Comparison of ENCODE assay signal across 10 cellular contexts in the genomic region with DNA sequence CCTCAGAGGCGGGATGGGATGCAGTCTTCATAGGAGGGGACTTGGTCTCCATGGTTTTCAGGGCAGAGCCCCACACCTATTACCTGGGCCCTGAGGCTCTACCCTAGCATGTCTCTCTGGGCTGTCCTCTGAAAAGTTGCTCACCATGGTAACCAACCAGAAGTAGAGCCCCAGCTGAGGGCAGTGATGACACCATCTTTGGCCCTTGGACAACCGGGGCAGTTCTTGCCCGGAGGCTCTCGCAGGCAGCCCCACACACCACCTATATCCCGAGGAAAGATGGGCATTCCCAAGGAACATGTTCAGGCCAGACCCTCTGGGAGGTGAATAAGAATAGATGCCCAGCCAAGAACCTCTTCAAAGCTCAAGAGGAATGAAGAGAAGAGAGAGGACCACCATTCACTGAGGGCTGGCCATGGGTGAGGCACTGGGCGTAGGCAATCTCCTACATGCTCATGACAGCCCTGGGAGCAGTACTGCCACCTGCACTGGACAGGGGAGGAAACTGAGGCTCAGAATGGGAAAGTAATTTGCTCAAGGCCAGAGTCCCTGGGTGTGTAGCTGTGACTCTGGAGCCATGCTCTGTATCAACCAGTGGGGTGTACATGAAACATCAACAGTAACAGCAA.
DNase-seq lines count a peak whose midpoint lies in the region; ATAC-seq, FAIRE-seq and TF ChIP-seq lines count a peak whose summit lies in the region.
"Had no signal": no experiment of that assay in that cellular context is flagged by ENCODE, and none has a peak within 500 bp of the region (broad histone marks: within the 10 kb centered on the region; RNA-seq: fewer than 3 reads in every experiment).

No MANE protein-coding gene starts in this region.

- no peaks in the 10 kb centered on the region for H3K9me2 ChIP-seq in hepatocyte (replicated peaks; ENCODE audit: insufficient read depth)

- H3K27me3 ChIP-seq in hepatocyte (no peaks in the 10 kb centered on the region), small intestine (ENCODE audit: control insufficient read depth in 2 of 2, insufficient read depth in 2 of 2, low read length in 2 of 2) (no peaks in the 10 kb centered on the region)

- no peak for TF ChIP-seq POLR2A in GM12892 (IDR thresholded peaks at IDR 0.05; ENCODE audit: low read depth, low read length)

- H3K4me3 ChIP-seq in hepatocyte (no peak overlapping the region), small intestine (ENCODE audit: low read depth in 1 of 2, low read length in 2 of 2) (no peak overlapping the region)

- H4K20me1 ChIP-seq in hepatocyte (ENCODE audit: insufficient read depth, poor library complexity, severe bottlenecking): no peaks in the 10 kb centered on the region

- TF ChIP-seq CTCF in hepatocyte (IDR thresholded peaks at IDR 0.05; ENCODE audit: poor library complexity): no peak

- H3K9me3 ChIP-seq in hepatocyte (ENCODE audit: low read depth) (no peaks in the 10 kb centered on the region), small intestine (ENCODE audit: control insufficient read depth, low read depth) (no peaks in the 10 kb centered on the region)

- H3K79me2 ChIP-seq in hepatocyte: no peaks in the 10 kb centered on the region

- no peak overlapping the region for H2AFZ ChIP-seq in hepatocyte

- DNase-seq in GM12892 (ENCODE audit: insufficient read length): no peak
- DNase-seq in hepatocyte (ENCODE audit: low spot score): no peak
- no peak for DNase-seq in small intestine
- DNase-seq in left lobe of liver (ENCODE audit: low spot score): no peak
- DNase-seq in NCI-H2227 treated with DMSO at 0.1 percent for 48 hours (lab: John Stamatoyannopoulos, UW): no peak
- no peak for DNase-seq in activated CD8-positive, alpha-beta memory T cell treated with anti-CD3 and anti-CD28 coated beads, Interleukin-2, amount 50 U/mL, for 4 hours
- DNase-seq in superior temporal gyrus (ENCODE audit: extremely low spot score): no peak
- DNase-seq: activated effector memory CD4-positive, alpha-beta T cell treated with anti-CD3 and anti-CD28 coated beads, Interleukin-2, amount 50 U/mL, for 16 hours had no signal

- H3K36me3 ChIP-seq in hepatocyte (replicated peaks; ENCODE audit: insufficient read depth, low read depth) (no peaks in the 10 kb centered on the region), small intestine (ENCODE audit: control insufficient read depth in 2 of 2, insufficient read depth in 2 of 2, low read length in 2 of 2) (no peaks in the 10 kb centered on the region)

- H3K4me1 ChIP-seq in hepatocyte (ENCODE audit: insufficient read depth): peaks cover 17% of the 10 kb centered on the region
- peaks cover 6 to 9% of the 10 kb centered on the region in 2 donors for H3K4me1 ChIP-seq in small intestine (ENCODE audit: control insufficient read depth in 2 of 2, insufficient read depth in 1 of 2, low read depth in 1 of 2, low read length in 1 of 2)

- H3K36me3 Mint-ChIP-seq in activated T-helper 17 cell treated with anti-CD3 and anti-CD28 coated beads, Interleukin-2, amount 50 U/mL, for 72 hours (ENCODE audit: low read depth): no peaks in the 10 kb centered on the region

- H3K27ac ChIP-seq in hepatocyte: peak overlapping the region; percentile 96
- H3K27ac ChIP-seq in small intestine (ENCODE audit: low read depth in 1 of 2, low read length in 1 of 2): peak overlapping the region; percentile 5 to 91
- H3K27ac ChIP-seq: KMS-11 had no signal

- H3K9me3 Mint-ChIP-seq in activated T-helper 17 cell treated with anti-CD3 and anti-CD28 coated beads, Interleukin-2, amount 50 U/mL, for 72 hours: no peaks in the 10 kb centered on the region

- no peak for ATAC-seq in activated T-helper 17 cell treated with anti-CD3 and anti-CD28 coated beads, Interleukin-2, amount 50 U/mL, for 72 hours (replicated peaks)
- ATAC-seq in left lobe of liver: no peak

- H3K27me3 Mint-ChIP-seq in activated T-helper 17 cell treated with anti-CD3 and anti-CD28 coated beads, Interleukin-2, amount 50 U/mL, for 72 hours: no peaks in the 10 kb centered on the region

- FAIRE-seq in GM12892 (lab: Jason Lieb, UNC): peak; percentile 17
- no peak for FAIRE-seq in small intestine (lab: Jason Lieb, UNC)

- H3K27ac Mint-ChIP-seq in activated T-helper 17 cell treated with anti-CD3 and anti-CD28 coated beads, Interleukin-2, amount 50 U/mL, for 72 hours: peak overlapping the region; percentile 58

- H3K4me1 Mint-ChIP-seq in activated T-helper 17 cell treated with anti-CD3 and anti-CD28 coated beads, Interleukin-2, amount 50 U/mL, for 72 hours: peaks cover 22% of the 10 kb centered on the region

- peak overlapping the region; percentile 28 for H3K4me2 ChIP-seq in hepatocyte
- H3K4me2 ChIP-seq: KMS-11 had no signal

- H3K4me3 Mint-ChIP-seq in activated T-helper 17 cell treated with anti-CD3 and anti-CD28 coated beads, Interleukin-2, amount 50 U/mL, for 72 hours: no peak overlapping the region

- WGBS in hepatocyte (ENCODE audit: low lambda C conversion rate, missing lambda C conversion rate): 80% methylated on average over 6 of the region's 6 CpGs
- 73 to 81% (median 78%) methylated on average over 6 of the region's 6 CpGs for WGBS in small intestine, 3 donors
